ENCODE assay signal across 24 cellular contexts in genomic region chr19:58585442-58586130, GRCh38. TPM values are rescaled to one million over a fixed set of nuclear protein-coding genes. Genes with fewer than 3 reads are reported as not detected.
DNase-seq lines count a peak whose midpoint lies in the region; ATAC-seq, FAIRE-seq and TF ChIP-seq lines count a peak whose summit lies in the region.
"Had no signal": no experiment of that assay in that cellular context is flagged by ENCODE, and none has a peak within 500 bp of the region (broad histone marks: within the 10 kb centered on the region; RNA-seq: fewer than 3 reads in every experiment).

No MANE protein-coding gene starts in this region.

- no peak for DNase-seq in SJSA1 (ENCODE audit: low read depth in 1 of 2, low spot score in 2 of 2)
- no peak for DNase-seq in H1 (ENCODE audit: low read depth in 1 of 2, low spot score in 2 of 2)
- peak; percentile 61 for DNase-seq in osteoblast (ENCODE audit: insufficient read length, low spot score, missing footprints)
- no peak for DNase-seq in activated CD4-positive, alpha-beta memory T cell treated with anti-CD3 and anti-CD28 coated beads for 36 hours
- DNase-seq: activated CD4-positive, alpha-beta memory T cell treated with anti-CD3 and anti-CD28 coated beads, Interleukin-2, amount 10 ng/mL, durations not matched to agents 7 days and 5 days; activated gamma-delta T cell; activated T-cell treated with anti-CD3 and anti-CD28 coated beads for 4 hours; CD4-positive, alpha-beta T cell; DMS 273 treated with DMSO at 0.1 percent for 48 hours; effector memory CD8-positive, alpha-beta T cell; H7; lower lobe of right lung; MG63; NCI-H1436 treated with DMSO at 0.1 percent for 48 hours; NCI-H526 treated with DMSO at 0.1 percent for 48 hours; nucleus accumbens; stimulated activated CD4-positive, alpha-beta T cell treated with anti-CD3 and anti-CD28 coated beads, Interleukin-2, amount 100 ng/mL, for 48 hours; stimulated activated naive CD4-positive, alpha-beta T cell treated with Interleukin-2 at 50 U/mL for 16 hours; T-helper 9 cell had no signal

- H3K27me3 Mint-ChIP-seq in activated CD4-positive, alpha-beta memory T cell treated with anti-CD3 and anti-CD28 coated beads for 36 hours = no peaks in the 10 kb centered on the region
- H3K27me3 Mint-ChIP-seq: activated CD4-positive, alpha-beta memory T cell treated with anti-CD3 and anti-CD28 coated beads, Interleukin-2, amount 10 ng/mL, durations not matched to agents 7 days and 5 days; CD4-positive, alpha-beta T cell; effector memory CD8-positive, alpha-beta T cell; IgD-negative memory B cell had no signal

- H2BK20ac ChIP-seq in H1 (ENCODE audit: low read length) = no peak overlapping the region

- H2AK5ac ChIP-seq in H1 (ENCODE audit: low read depth, low read length) = no peak overlapping the region

- 0 out of 2 replicates have a peak, but pooled peaks cover 3% of the 10 kb centered on the region for H3K79me1 ChIP-seq in H1 (ENCODE audit: low read depth, low read length)

- TF ChIP-seq CTCF in H1 (IDR thresholded peaks at IDR 0.05; ENCODE audit: control extremely low read depth in 1 of 3, insufficient read depth in 1 of 3, low read depth in 1 of 3, low read length in 3 of 3) = no peak
- TF ChIP-seq CTCF in osteoblast (IDR thresholded peaks at IDR 0.05; ENCODE audit: extremely low read depth, low read depth, low read length) = no peak

- no peak overlapping the region; a peak in 1 of 7 replicates for H3K9ac ChIP-seq in H1 (replicated peaks in 1 of 4; ENCODE audit: extremely low read depth in 1 of 4, low read depth in 3 of 4, low read length in 3 of 4)

- H3K23me2 ChIP-seq in H1 (ENCODE audit: low read depth, low read length) = no peaks in the 10 kb centered on the region; the same call in 1 of the 2 replicates

- H4K20me1 ChIP-seq in H1 (replicated peaks in 1 of 2; ENCODE audit: control insufficient read depth in 1 of 2, insufficient read depth in 2 of 2, low read length in 2 of 2) (peaks cover 0 to 11% of the 10 kb centered on the region in 2 experiments), osteoblast (ENCODE audit: insufficient read depth, low read length) (peaks cover 2% of the 10 kb centered on the region)

- no peak overlapping the region for H3K4ac ChIP-seq in H1 (replicated peaks; ENCODE audit: insufficient read length, low read depth, low read length)

- no peak overlapping the region for H3K18ac ChIP-seq in H1 (ENCODE audit: extremely low read depth, low read length)

- no peak for TF ChIP-seq RAD21 in H1 (IDR thresholded peaks at IDR 0.05 in 1 of 2, conservative IDR thresholded peaks at IDR 0.05 in 1 of 2; ENCODE audit: low read depth in 2 of 2, low read length in 2 of 2)

- peaks cover 13% of the 10 kb centered on the region for H3K36me3 Mint-ChIP-seq in activated CD4-positive, alpha-beta memory T cell treated with anti-CD3 and anti-CD28 coated beads for 36 hours

- H3K56ac ChIP-seq in H1 (replicated peaks; ENCODE audit: insufficient read length, low read depth, low read length) = no peak overlapping the region

- H3K23ac ChIP-seq in H1 (ENCODE audit: insufficient read length) = no peak overlapping the region

- CTCF ChIA-PET in H1 (lab: Charles Lee; ENCODE audit: partially characterized antibody) = interaction anchor here (0.9 to 2.3 kb wide), 3 partner anchors 10 to 71 kb away, joined by 3 to 7 read pairs (median 4); no protein-coding TSS in a partner anchor
- CTCF ChIA-PET in activated CD4-positive, alpha-beta memory T cell treated with anti-CD3 and anti-CD28 coated beads for 36 hours (lab: Charles Lee) = no interaction called here

- no peak overlapping the region for H3K14ac ChIP-seq in H1 (ENCODE audit: insufficient read length)

- H4K5ac ChIP-seq in H1 (ENCODE audit: insufficient read length, low read depth, low read length) = no peak overlapping the region

- intact Hi-C loops in activated CD4-positive, alpha-beta memory T cell treated with anti-CD3 and anti-CD28 coated beads for 36 hours (cut with micrococcal nuclease) = no loop called here

- H3K4me3 Mint-ChIP-seq in activated CD4-positive, alpha-beta memory T cell treated with anti-CD3 and anti-CD28 coated beads for 36 hours = no peak overlapping the region
- H3K4me3 Mint-ChIP-seq: activated CD4-positive, alpha-beta memory T cell treated with anti-CD3 and anti-CD28 coated beads, Interleukin-2, amount 10 ng/mL, durations not matched to agents 7 days and 5 days; CD4-positive, alpha-beta T cell; effector memory CD8-positive, alpha-beta T cell; IgD-negative memory B cell had no signal

- H3K36me3 ChIP-seq in SJSA1 = peaks cover 5% of the 10 kb centered on the region; the same call in 1 of the 2 replicates
- H3K36me3 ChIP-seq in H1 (ENCODE audit: control insufficient read depth in 2 of 4, insufficient read depth in 4 of 4, low read length in 3 of 4) = peaks cover 0 to 3% (median 0%) of the 10 kb centered on the region in 4 experiments; a peak in 1 of 8 replicates
- H3K36me3 ChIP-seq in osteoblast (ENCODE audit: insufficient read depth, low read length) = peaks cover 17% of the 10 kb centered on the region

- TF ChIP-seq EP300 in H1 (IDR thresholded peaks at IDR 0.05; ENCODE audit: borderline replicate concordance in 1 of 2, low read depth in 2 of 2, low read length in 2 of 2) = no peak

- no peak for ATAC-seq in HG02763 (IDR thresholded peaks at IDR 0.05; ENCODE audit: unreplicated experiment)
- ATAC-seq: effector memory CD8-positive, alpha-beta T cell; lower lobe of right lung had no signal

- no peak overlapping the region for H2BK12ac ChIP-seq in H1 (ENCODE audit: low read depth, low read length)

- peak overlapping the region; percentile 55 for H4K91ac ChIP-seq in H1 (replicated peaks; ENCODE audit: insufficient read length, low read length)

- no peak for FAIRE-seq in H1 (lab: Jason Lieb, UNC)
- FAIRE-seq: colon, GM18507, kidney had no signal

- no peak overlapping the region for H3K4me2 ChIP-seq in H1 (ENCODE audit: insufficient read depth in 1 of 2, low read depth in 2 of 2, low read length in 2 of 2)
- H3K4me2 ChIP-seq in osteoblast (ENCODE audit: insufficient read depth, low read length) = no peak overlapping the region

- no peak overlapping the region for H2BK5ac ChIP-seq in H1 (ENCODE audit: low read depth, low read length)

- H3K27ac Mint-ChIP-seq in activated CD4-positive, alpha-beta memory T cell treated with anti-CD3 and anti-CD28 coated beads for 36 hours = no peak overlapping the region
- H3K27ac Mint-ChIP-seq: activated CD4-positive, alpha-beta memory T cell treated with anti-CD3 and anti-CD28 coated beads, Interleukin-2, amount 10 ng/mL, durations not matched to agents 7 days and 5 days; CD4-positive, alpha-beta T cell; effector memory CD8-positive, alpha-beta T cell had no signal

- H3K9me3 ChIP-seq in SJSA1 (replicated peaks) (no peaks in the 10 kb centered on the region), H1 (ENCODE audit: insufficient read depth in 2 of 2, low read depth in 1 of 2, low read length in 1 of 2) (no peaks in the 10 kb centered on the region), osteoblast (ENCODE audit: low read depth, low read length) (no peaks in the 10 kb centered on the region)
- H3K9me3 ChIP-seq: lower lobe of right lung, MG63 had no signal

- 0 out of 2 replicates have a peak overlapping the region, but pooled peaks have one; percentile 12 for H3K27ac ChIP-seq in SJSA1
- no peak overlapping the region for H3K27ac ChIP-seq in H1 (ENCODE audit: low read depth, low read length)
- H3K27ac ChIP-seq in osteoblast (ENCODE audit: low read depth, low read length) = no peak overlapping the region
- H3K27ac ChIP-seq: lower lobe of right lung had no signal

- 62% methylated on average over 6 of the region's 6 CpGs; no CpG with 5 or more reads in 1 of the 2 experiments for WGBS in H1 (ENCODE audit: extremely low coverage in 1 of 2, insufficient coverage in 1 of 2, insufficient read length in 1 of 2, insufficient replicate concordance in 2 of 2, low coverage in 1 of 2, low lambda C conversion rate in 2 of 2, missing lambda C conversion rate in 1 of 2), 2 experiments

- H3K4me3 ChIP-seq in SJSA1 = no peak overlapping the region
- H3K4me3 ChIP-seq in H1 (ENCODE audit: extremely low read depth in 1 of 4, insufficient read depth in 2 of 4, low read depth in 3 of 4, low read length in 4 of 4) = no peak overlapping the region
- H3K4me3 ChIP-seq in osteoblast (ENCODE audit: insufficient read depth, low read length) = no peak overlapping the region
- H3K4me3 ChIP-seq: lower lobe of right lung, MG63 had no signal

- H3K4me1 ChIP-seq in SJSA1 (replicated peaks) (peaks cover 10% of the 10 kb centered on the region), H1 (replicated peaks in 1 of 4; ENCODE audit: control insufficient read depth in 3 of 4, insufficient read depth in 4 of 4, low read length in 3 of 4) (peaks cover 0 to 6% (median 0%) of the 10 kb centered on the region in 4 experiments; a peak in 3 of 7 replicates), osteoblast (ENCODE audit: insufficient read depth, low read length) (peaks cover 10% of the 10 kb centered on the region)

- H2AFZ ChIP-seq in H1 (ENCODE audit: low read length) (no peak overlapping the region), osteoblast (ENCODE audit: low read length) (no peak overlapping the region)

- no peaks in the 10 kb centered on the region for H3K27me3 ChIP-seq in SJSA1 (replicated peaks)
- H3K27me3 ChIP-seq in H1 (replicated peaks in 1 of 4; ENCODE audit: control insufficient read depth in 3 of 4, extremely low read depth in 1 of 4, insufficient read depth in 3 of 4, low read length in 3 of 4) = no peaks in the 10 kb centered on the region
- no peaks in the 10 kb centered on the region for H3K27me3 ChIP-seq in osteoblast (ENCODE audit: insufficient read depth, low read length)
- H3K27me3 ChIP-seq: MG63 had no signal

- H2BK15ac ChIP-seq in H1 (ENCODE audit: low read length) = peak overlapping the region; percentile 53; the same call in 1 of the 2 replicates

- H3K79me2 ChIP-seq in H1 (ENCODE audit: control insufficient read depth in 1 of 2, insufficient read depth in 2 of 2, low read length in 2 of 2) (no peaks in the 10 kb centered on the region), osteoblast (ENCODE audit: insufficient read depth, low read length) (peaks cover 23% of the 10 kb centered on the region)

- H2BK120ac ChIP-seq in H1 (replicated peaks; ENCODE audit: low read depth, low read length) = no peak overlapping the region

- TF ChIP-seq POLR2A in H1 (IDR thresholded peaks at IDR 0.05; ENCODE audit: control extremely low read depth in 1 of 2, low read depth in 2 of 2, low read length in 2 of 2) = no peak

- POLR2A ChIA-PET in H1 (lab: Charles Lee; ENCODE audit: partially characterized antibody) = interaction anchor here (1.0 to 1.6 kb wide), 4 partner anchors 9 to 66 kb away, joined by 3 read pairs; partner anchors contain the start of genes TRIM28 and ZBTB45
- POLR2A ChIA-PET in activated CD4-positive, alpha-beta memory T cell treated with anti-CD3 and anti-CD28 coated beads for 36 hours (lab: Charles Lee) = no interaction called here

- peaks cover 10% of the 10 kb centered on the region for H3K4me1 Mint-ChIP-seq in activated CD4-positive, alpha-beta memory T cell treated with anti-CD3 and anti-CD28 coated beads for 36 hours (ENCODE audit: low read depth)

- no peaks in the 10 kb centered on the region for H3K9me3 Mint-ChIP-seq in activated CD4-positive, alpha-beta memory T cell treated with anti-CD3 and anti-CD28 coated beads for 36 hours
- H3K9me3 Mint-ChIP-seq: activated CD4-positive, alpha-beta memory T cell treated with anti-CD3 and anti-CD28 coated beads, Interleukin-2, amount 10 ng/mL, durations not matched to agents 7 days and 5 days; CD4-positive, alpha-beta T cell; effector memory CD8-positive, alpha-beta T cell; IgD-negative memory B cell had no signal

- H4K8ac ChIP-seq in H1 (ENCODE audit: extremely low read depth, insufficient read depth, low read length) = no peak overlapping the region

RNA-seq across cellular contexts. Expression of gene MZF1, which starts 12.5 kb away (rescaled TPM):
- total RNA-seq in SJSA1 (2014; rRNA removed; shearing (Covaris generic)) = 5.0 and 7.4 TPM in 2 replicates
- total RNA-seq in H1 (2021; fragmentation: NEBNext Ultra II Directional; extraction: Animal tissue kit (Norgen Biotek cat#: 25700)) = 15.2 and 15.5 TPM in 2 replicates
- 25.0 and 38.0 TPM in 2 replicates for polyA plus RNA-seq in H1 (2011; rRNA removed)
- 32.4 TPM for polyA plus RNA-seq in H1 (2011; cell fraction: cytosol; rRNA removed)
- polyA plus RNA-seq in H1 (2011; cell fraction: nucleus; rRNA removed) = 116 TPM
- 14.1 to 20.3 TPM (median 17.2 TPM) in 4 replicates for polyA plus RNA-seq in H1 (2012, experiment 1 of 2)
- 11.9 TPM for polyA plus RNA-seq in H1 (2012, experiment 2 of 2)
- 12.7 TPM for polyA plus RNA-seq in H1 (2013, experiment 1 of 2)
- polyA plus RNA-seq in H1 (2013, experiment 2 of 2) = 9.5 TPM
- 10.4 and 16.7 TPM in 2 replicates for polyA minus RNA-seq in H1 (2011; rRNA and poly(A)+ RNA removed)
- 14.9 TPM for polyA minus RNA-seq in H1 (2011; cell fraction: cytosol; rRNA and poly(A)+ RNA removed)
- 23.9 TPM for polyA minus RNA-seq in H1 (2011; cell fraction: nucleus; rRNA and poly(A)+ RNA removed)
- 22.7 and 23.9 TPM in 2 replicates for total RNA-seq in osteoblast
- 10 to 100 TPM; 13.3 to 14.4 TPM for total RNA-seq in activated CD4-positive, alpha-beta memory T cell treated with anti-CD3 and anti-CD28 coated beads for 36 hours

RNA-seq across cellular contexts. Expression of gene UBE2M, which starts 27.2 kb away (rescaled TPM):
- 79.2 and 109 TPM in 2 replicates for total RNA-seq in SJSA1 (2014; rRNA removed; shearing (Covaris generic))
- total RNA-seq in H1 (2021; fragmentation: NEBNext Ultra II Directional; extraction: Animal tissue kit (Norgen Biotek cat#: 25700)) = 114 and 119 TPM in 2 replicates
- polyA plus RNA-seq in H1 (2011; rRNA removed) = 91.8 and 93.8 TPM in 2 replicates
- polyA plus RNA-seq in H1 (2011; cell fraction: cytosol; rRNA removed) = 82.4 TPM
- polyA plus RNA-seq in H1 (2011; cell fraction: nucleus; rRNA removed) = 91.5 TPM
- 95.9 to 118 TPM (median 107 TPM) in 4 replicates for polyA plus RNA-seq in H1 (2012, experiment 1 of 2)
- 85.0 TPM for polyA plus RNA-seq in H1 (2012, experiment 2 of 2)
- polyA plus RNA-seq in H1 (2013, experiment 1 of 2) = 86.6 TPM
- polyA plus RNA-seq in H1 (2013, experiment 2 of 2) = 85.7 TPM
- polyA minus RNA-seq in H1 (2011; rRNA and poly(A)+ RNA removed) = 67.7 and 82.2 TPM in 2 replicates
- 50.6 TPM for polyA minus RNA-seq in H1 (2011; cell fraction: cytosol; rRNA and poly(A)+ RNA removed)
- polyA minus RNA-seq in H1 (2011; cell fraction: nucleus; rRNA and poly(A)+ RNA removed) = 69.7 TPM
- total RNA-seq in osteoblast = 54.6 and 56.6 TPM in 2 replicates
- total RNA-seq in activated CD4-positive, alpha-beta memory T cell treated with anti-CD3 and anti-CD28 coated beads for 36 hours = 100 to 1,000 TPM; 107 to 111 TPM

RNA-seq across cellular contexts. Expression of gene CHMP2A, which starts 30.7 kb away (rescaled TPM):
- total RNA-seq in SJSA1 (2014; rRNA removed; shearing (Covaris generic)) = 92.8 and 116 TPM in 2 replicates
- total RNA-seq in H1 (2021; fragmentation: NEBNext Ultra II Directional; extraction: Animal tissue kit (Norgen Biotek cat#: 25700)) = 70.0 and 75.8 TPM in 2 replicates
- polyA plus RNA-seq in H1 (2011; rRNA removed) = 115 and 132 TPM in 2 replicates
- polyA plus RNA-seq in H1 (2011; cell fraction: cytosol; rRNA removed) = 180 TPM
- polyA plus RNA-seq in H1 (2011; cell fraction: nucleus; rRNA removed) = 98.9 TPM
- polyA plus RNA-seq in H1 (2012, experiment 1 of 2) = 105 to 150 TPM (median 138 TPM) in 4 replicates
- polyA plus RNA-seq in H1 (2012, experiment 2 of 2) = 99.5 TPM
- polyA plus RNA-seq in H1 (2013, experiment 1 of 2) = 83.2 TPM
- polyA plus RNA-seq in H1 (2013, experiment 2 of 2) = 87.1 TPM
- polyA minus RNA-seq in H1 (2011; rRNA and poly(A)+ RNA removed) = 83.8 and 85.2 TPM in 2 replicates
- 70.9 TPM for polyA minus RNA-seq in H1 (2011; cell fraction: cytosol; rRNA and poly(A)+ RNA removed)
- 34.6 TPM for polyA minus RNA-seq in H1 (2011; cell fraction: nucleus; rRNA and poly(A)+ RNA removed)
- total RNA-seq in osteoblast = 98.1 and 106 TPM in 2 replicates
- 100 to 1,000 TPM; 120 to 122 TPM for total RNA-seq in activated CD4-positive, alpha-beta memory T cell treated with anti-CD3 and anti-CD28 coated beads for 36 hours

RNA-seq across cellular contexts. Expression of gene TRIM28, which starts 41.7 kb away (rescaled TPM):
- 343 and 432 TPM in 2 replicates for total RNA-seq in SJSA1 (2014; rRNA removed; shearing (Covaris generic))
- 1,398 and 1,433 TPM in 2 replicates for total RNA-seq in H1 (2021; fragmentation: NEBNext Ultra II Directional; extraction: Animal tissue kit (Norgen Biotek cat#: 25700))
- polyA plus RNA-seq in H1 (2011; rRNA removed) = 1,442 and 2,243 TPM in 2 replicates
- polyA plus RNA-seq in H1 (2011; cell fraction: cytosol; rRNA removed) = 1,009 TPM
- polyA plus RNA-seq in H1 (2011; cell fraction: nucleus; rRNA removed) = 3,768 TPM
- polyA plus RNA-seq in H1 (2012, experiment 1 of 2) = 1,824 to 2,237 TPM (median 2,041 TPM) in 4 replicates
- polyA plus RNA-seq in H1 (2012, experiment 2 of 2) = 2,033 TPM
- 913 TPM for polyA plus RNA-seq in H1 (2013, experiment 1 of 2)
- polyA plus RNA-seq in H1 (2013, experiment 2 of 2) = 805 TPM
- polyA minus RNA-seq in H1 (2011; rRNA and poly(A)+ RNA removed) = 3,393 and 4,202 TPM in 2 replicates
- polyA minus RNA-seq in H1 (2011; cell fraction: cytosol; rRNA and poly(A)+ RNA removed) = 1,842 TPM
- 1,128 TPM for polyA minus RNA-seq in H1 (2011; cell fraction: nucleus; rRNA and poly(A)+ RNA removed)
- total RNA-seq in osteoblast = 224 and 248 TPM in 2 replicates
- total RNA-seq in activated CD4-positive, alpha-beta memory T cell treated with anti-CD3 and anti-CD28 coated beads for 36 hours = 100 to 1,000 TPM; 404 to 408 TPM
